Comparison of ENCODE assay signal across 11 cellular contexts in the genomic region with DNA sequence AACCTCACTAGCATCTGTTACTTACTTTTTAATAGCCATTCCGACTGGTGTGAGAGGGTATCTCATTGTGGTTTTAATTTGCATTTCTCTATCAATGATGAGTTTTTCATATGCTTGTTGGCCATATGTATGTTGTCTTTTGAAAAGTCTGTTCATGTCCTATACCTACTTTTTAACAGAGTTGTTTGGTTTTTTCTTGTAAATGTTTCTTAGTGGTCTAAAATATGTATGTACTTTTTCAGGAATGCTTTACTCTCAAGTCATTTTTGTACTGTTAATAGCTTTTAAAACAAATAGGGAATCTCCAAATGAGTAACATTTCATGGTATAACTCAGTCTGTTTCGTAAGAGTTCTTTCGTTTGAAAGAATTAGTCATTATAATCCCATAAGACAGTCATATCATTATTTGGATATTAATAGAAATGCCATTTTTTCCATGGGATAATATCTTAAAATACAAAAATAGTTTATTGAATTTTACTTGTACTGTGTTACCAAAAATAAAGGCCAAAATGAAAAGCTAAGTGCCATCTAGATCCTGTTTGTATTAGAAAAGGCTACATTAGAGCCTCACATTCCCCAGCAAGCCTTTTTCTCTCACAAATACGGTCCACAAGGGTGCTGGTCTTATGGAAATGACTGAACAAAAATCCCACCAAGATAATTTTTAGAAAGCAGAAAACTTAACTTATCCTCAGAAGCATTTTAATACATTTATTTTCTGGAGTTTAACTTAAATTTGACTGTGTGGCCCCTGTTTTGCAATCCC.
A peak's percentile ranks its signal among the peaks of the same experiment; 100 is the strongest.
DNase-seq lines count a peak whose midpoint lies in the region; ATAC-seq and TF ChIP-seq lines count a peak whose summit lies in the region.
"Had no signal": no experiment of that assay in that cellular context is flagged by ENCODE, and none has a peak within 500 bp of the region (broad histone marks: within the 10 kb centered on the region; RNA-seq: fewer than 3 reads in every experiment).

No MANE protein-coding gene starts in this region.

- intact Hi-C loops in ascending aorta (cut with DNase I): no loop called here

- TF ChIP-seq CTCF in AG10803 (conservative IDR thresholded peaks at IDR 0.05; ENCODE audit: low read length) (no peak), ascending aorta (IDR thresholded peaks at IDR 0.05) (no peak), gastroesophageal sphincter (IDR thresholded peaks at IDR 0.05) (no peak)

- H3K4me1 ChIP-seq in ascending aorta (peaks cover 0 to 3% of the 10 kb centered on the region in 2 donors), gastroesophageal sphincter (peaks cover 0 to 18% (median 0%) of the 10 kb centered on the region in 3 donors)
- H3K4me1 ChIP-seq: suprapubic skin had no signal

- H3K36me3 ChIP-seq in ascending aorta (no peaks in the 10 kb centered on the region), gastroesophageal sphincter (no peaks in the 10 kb centered on the region)
- H3K36me3 ChIP-seq: suprapubic skin had no signal

- no peak for TF ChIP-seq POLR2A in gastroesophageal sphincter (IDR thresholded peaks at IDR 0.05)

- H3K27ac ChIP-seq in ascending aorta (peak overlapping the region; percentile 36 to 61), gastroesophageal sphincter (no peak overlapping the region)
- H3K27ac ChIP-seq: suprapubic skin had no signal

- no peaks in the 10 kb centered on the region for H3K27me3 ChIP-seq in ascending aorta
- no peaks in the 10 kb centered on the region for H3K27me3 ChIP-seq in gastroesophageal sphincter
- H3K27me3 ChIP-seq: suprapubic skin had no signal

- H3K4me3 ChIP-seq in AG10803 (ENCODE audit: low read length) (no peak overlapping the region), ascending aorta (no peak overlapping the region), gastroesophageal sphincter (no peak overlapping the region)
- H3K4me3 ChIP-seq: suprapubic skin had no signal

- 45 to 61% methylated on average over 4 of the region's 4 CpGs for WGBS in gastroesophageal sphincter (ENCODE audit: low coverage in 1 of 2), 2 donors

- TF ChIP-seq EP300 in gastroesophageal sphincter (IDR thresholded peaks at IDR 0.05): no peak

- ATAC-seq in GM19452 (IDR thresholded peaks at IDR 0.05; ENCODE audit: unreplicated experiment) (peak; percentile 84), HG02981 (IDR thresholded peaks at IDR 0.05; ENCODE audit: unreplicated experiment) (peak; percentile 70), gastroesophageal sphincter (no peak)

- DNase-seq in AG10803 (ENCODE audit: low read depth): peak; percentile 31
- DNase-seq in ascending aorta (ENCODE audit: low spot score in 2 of 2): no peak
- DNase-seq in SKM-1 (lab: John Stamatoyannopoulos, UW; ENCODE audit: unreplicated experiment): no peak
- no peak for DNase-seq in activated CD4-positive, CD25-positive, alpha-beta regulatory T cell treated with anti-CD3 and anti-CD28 coated beads, Interleukin-2, amount 50 U/mL, for 72 hours
- no peak for DNase-seq in NCI-H2107 (lab: John Stamatoyannopoulos, UW)
- DNase-seq: cortex of kidney, SIG-M5 had no signal

- H3K9me3 ChIP-seq in ascending aorta: no peaks in the 10 kb centered on the region
- H3K9me3 ChIP-seq in gastroesophageal sphincter: no peaks in the 10 kb centered on the region
- H3K9me3 ChIP-seq: suprapubic skin had no signal

Comparison
In these comparisons a context has a peak if more than half of its experiments do, and no peak if none do; other contexts are left out.
1. H3K27ac ChIP-seq: peak in ascending aorta (2 of 2); none in gastroesophageal sphincter (0 of 4).